1 cellular context compared by ENCODE assay signal in the genomic region with DNA sequence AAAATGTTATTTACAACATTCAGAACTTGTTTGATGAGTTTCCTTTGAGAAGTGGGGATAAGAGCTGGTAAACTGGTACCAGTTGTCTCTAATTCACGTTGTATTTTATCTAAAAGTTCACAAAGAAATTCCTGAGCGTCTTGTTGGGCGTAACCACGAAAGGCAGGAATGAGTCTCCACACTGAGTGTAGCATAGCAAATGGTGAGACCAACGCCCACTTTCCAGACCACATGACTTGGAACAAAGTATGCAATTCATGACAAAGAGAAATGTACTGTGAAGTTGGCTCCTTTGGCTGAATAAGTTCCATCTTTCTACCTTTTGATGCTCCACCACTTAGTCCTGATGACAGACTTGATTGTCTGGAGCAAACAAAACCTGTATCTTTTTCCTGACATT.
TF ChIP-seq lines count a peak whose summit lies in the region.

No MANE protein-coding gene starts in this region.

TF ChIP-seq in IMR-90, 13 proteins besides CTCF, POLR2A, EP300 and RAD21:
- no peak for TF ChIP-seq RCOR1 (IDR thresholded peaks at IDR 0.05; ENCODE audit: insufficient replicate concordance, low read length)
- no peak for TF ChIP-seq CEBPB (IDR thresholded peaks at IDR 0.05; ENCODE audit: low read depth, low read length)
- no peak for TF ChIP-seq CHD1 (IDR thresholded peaks at IDR 0.05; ENCODE audit: low read depth, low read length)
- no peak for TF ChIP-seq BHLHE40 (IDR thresholded peaks at IDR 0.05; ENCODE audit: low read depth, low read length)
- TF ChIP-seq MXI1 (IDR thresholded peaks at IDR 0.05; ENCODE audit: borderline replicate concordance, low read depth, low read length), result no peak
- TF ChIP-seq MAZ (IDR thresholded peaks at IDR 0.05; ENCODE audit: borderline replicate concordance, low read depth, low read length), result no peak
- no peak for TF ChIP-seq FOS (IDR thresholded peaks at IDR 0.05; ENCODE audit: low read depth, low read length)
- TF ChIP-seq RFX5 (IDR thresholded peaks at IDR 0.05; ENCODE audit: low read depth, low read length), result no peak
- TF ChIP-seq, protein P1, sequence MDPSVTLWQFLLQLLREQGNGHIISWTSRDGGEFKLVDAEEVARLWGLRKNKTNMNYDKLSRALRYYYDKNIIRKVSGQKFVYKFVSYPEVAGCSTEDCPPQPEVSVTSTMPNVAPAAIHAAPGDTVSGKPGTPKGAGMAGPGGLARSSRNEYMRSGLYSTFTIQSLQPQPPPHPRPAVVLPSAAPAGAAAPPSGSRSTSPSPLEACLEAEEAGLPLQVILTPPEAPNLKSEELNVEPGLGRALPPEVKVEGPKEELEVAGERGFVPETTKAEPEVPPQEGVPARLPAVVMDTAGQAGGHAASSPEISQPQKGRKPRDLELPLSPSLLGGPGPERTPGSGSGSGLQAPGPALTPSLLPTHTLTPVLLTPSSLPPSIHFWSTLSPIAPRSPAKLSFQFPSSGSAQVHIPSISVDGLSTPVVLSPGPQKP (IDR thresholded peaks at IDR 0.05; ENCODE audit: borderline replicate concordance, low read depth, low read length), result no peak
- TF ChIP-seq NFE2L2 (IDR thresholded peaks at IDR 0.05; ENCODE audit: low read depth, low read length), result no peak
- TF ChIP-seq SMC3 (IDR thresholded peaks at IDR 0.05; ENCODE audit: low read depth, low read length), result no peak
- TF ChIP-seq MAFK (IDR thresholded peaks at IDR 0.05; ENCODE audit: low read depth, low read length), result no peak
